ENCODE assay signal across 16 cellular contexts in genomic region chr1:226967665-226968064, GRCh38. TPM values are rescaled to one million over a fixed set of nuclear protein-coding genes. Genes with fewer than 3 reads are reported as not detected.
A peak's percentile ranks its signal among the peaks of the same experiment; 100 is the strongest.
DNase-seq lines count a peak whose midpoint lies in the region; ATAC-seq, FAIRE-seq and TF ChIP-seq lines count a peak whose summit lies in the region.
"Had no signal": no experiment of that assay in that cellular context is flagged by ENCODE, and none has a peak within 500 bp of the region (broad histone marks: within the 10 kb centered on the region; RNA-seq: fewer than 3 reads in every experiment).

No MANE protein-coding gene starts in this region.

- no peak overlapping the region for H3K9ac ChIP-seq in IMR-90 (ENCODE audit: low read depth, low read length)
- H3K9ac ChIP-seq in colonic mucosa (ENCODE audit: low read depth in 2 of 2, low read length in 2 of 2), result no peak overlapping the region

- no peak overlapping the region for H3K4me2 ChIP-seq in IMR-90 (ENCODE audit: low read depth, low read length)

- no peak overlapping the region for H2BK15ac ChIP-seq in IMR-90 (ENCODE audit: low read depth, low read length)

- no peak overlapping the region for H3K27ac Mint-ChIP-seq in nephron progenitor cell
- H3K27ac Mint-ChIP-seq: activated CD8-positive, alpha-beta memory T cell treated with anti-CD3 and anti-CD28 coated beads, Interleukin-2, amount 10 ng/mL, durations not matched to agents 7 days and 5 days; stimulated activated naive CD8-positive, alpha-beta T cell treated with anti-CD3 and anti-CD28 coated beads, Interleukin-15, amount 100 ng/mL, for 72 hours had no signal

- no peak overlapping the region for H3K4ac ChIP-seq in IMR-90 (ENCODE audit: low read depth, low read length)

- TF ChIP-seq POLR2A in IMR-90 (IDR thresholded peaks at IDR 0.05; ENCODE audit: low read depth, low read length) (no peak), adrenal gland (IDR thresholded peaks at IDR 0.05) (no peak)

- TF ChIP-seq CTCF in IMR-90 (conservative IDR thresholded peaks at IDR 0.05; ENCODE audit: low read depth, low read length) (no peak), adrenal gland (IDR thresholded peaks at IDR 0.05) (peak in 3 of 6 experiments; percentile 16 to 21 (median 17)), foreskin fibroblast (IDR thresholded peaks at IDR 0.05; ENCODE audit: low read depth, low read length) (no peak), nephron progenitor cell (IDR thresholded peaks at IDR 0.05) (no peak), colonic mucosa (IDR thresholded peaks at IDR 0.05) (no peak), D721Med (IDR thresholded peaks at IDR 0.05; ENCODE audit: insufficient read depth, missing control alignments) (no peak)

- H3K27me3 Mint-ChIP-seq in nephron progenitor cell (ENCODE audit: low read depth, poor library complexity), result peaks cover 6% of the 10 kb centered on the region
- H3K27me3 Mint-ChIP-seq: activated CD8-positive, alpha-beta memory T cell treated with anti-CD3 and anti-CD28 coated beads, Interleukin-2, amount 10 ng/mL, durations not matched to agents 7 days and 5 days; stimulated activated naive CD8-positive, alpha-beta T cell treated with anti-CD3 and anti-CD28 coated beads, Interleukin-15, amount 100 ng/mL, for 72 hours had no signal

- peaks cover 5% of the 10 kb centered on the region for H3K9me3 ChIP-seq in IMR-90 (ENCODE audit: control insufficient read depth, insufficient read depth, low read length)
- no peaks in the 10 kb centered on the region for H3K9me3 ChIP-seq in adrenal gland (replicated peaks in 1 of 3)
- H3K9me3 ChIP-seq in colonic mucosa, result no peaks in the 10 kb centered on the region

- H3K9me1 ChIP-seq in IMR-90 (ENCODE audit: insufficient read depth, low read length), result no peaks in the 10 kb centered on the region

- H4K8ac ChIP-seq in IMR-90 (ENCODE audit: low read depth in 2 of 2, low read length in 2 of 2), result no peak overlapping the region

- no CpG with 5 or more reads among the region's 3 CpGs for WGBS in IMR-90 (ENCODE audit: extremely low coverage in 2 of 2, insufficient read length in 1 of 2), 2 experiments
- 33 to 48% (median 47%) methylated on average over 3 of the region's 3 CpGs for WGBS in adrenal gland, 4 donors

- H2BK120ac ChIP-seq in IMR-90 (ENCODE audit: low read depth, low read length), result no peak overlapping the region

- no peaks in the 10 kb centered on the region for H3K4me1 ChIP-seq in IMR-90 (ENCODE audit: control insufficient read depth, insufficient read depth, low read length)
- peaks cover 3 to 25% of the 10 kb centered on the region in 2 donors for H3K4me1 ChIP-seq in adrenal gland (replicated peaks in 1 of 2)
- H3K4me1 ChIP-seq in colonic mucosa, result no peaks in the 10 kb centered on the region

- peak; percentile 66 for DNase-seq in IMR-90
- DNase-seq in adrenal gland, result peak; percentile 73 to 94 (median 90)
- peak; percentile 47 to 75 for DNase-seq in foreskin fibroblast
- peak; percentile 19 for DNase-seq in renal cortical epithelial cell (ENCODE audit: low read depth)
- no peak for DNase-seq in nephron progenitor cell
- DNase-seq in colonic mucosa, result no peak
- no peak for DNase-seq in D721Med (ENCODE audit: insufficient read length, low spot score)
- DNase-seq: activated CD8-positive, alpha-beta memory T cell treated with anti-CD3 and anti-CD28 coated beads, Interleukin-2, amount 10 ng/mL, durations not matched to agents 7 days and 5 days; activated naive CD4-positive, alpha-beta T cell treated with anti-CD3 and anti-CD28 coated beads, Interleukin-2, amount 50 U/mL, for 16 hours; foreskin melanocyte; kidney; NCI-H1436; NCI-H774; stimulated activated naive CD8-positive, alpha-beta T cell treated with anti-CD3 and anti-CD28 coated beads, Interleukin-15, amount 100 ng/mL, for 72 hours; WERI-Rb-1 had no signal

- dilution Hi-C loops in IMR-90 (cut with HindIII; ENCODE audit: low sequenced_read_pairs, unreplicated experiment), result no loop called here

- H3K36me3 ChIP-seq in IMR-90 (ENCODE audit: control insufficient read depth, insufficient read depth, low read length) (peaks cover 1% of the 10 kb centered on the region; the same call in 1 of the 2 replicates), adrenal gland (replicated peaks in 1 of 2) (peaks cover 0 to 58% of the 10 kb centered on the region in 2 donors), colonic mucosa (peaks cover 13% of the 10 kb centered on the region)
- H3K36me3 ChIP-seq: WERI-Rb-1 had no signal

- no peak overlapping the region for H3K18ac ChIP-seq in IMR-90 (ENCODE audit: low read depth, low read length)

- H2BK20ac ChIP-seq in IMR-90 (ENCODE audit: low read depth, low read length), result no peak overlapping the region

- H3K14ac ChIP-seq in IMR-90 (replicated peaks; ENCODE audit: low read depth, low read length), result no peak overlapping the region

- ATAC-seq in IMR-90 (ENCODE audit: low read depth), result no peak
- ATAC-seq: activated CD8-positive, alpha-beta memory T cell treated with anti-CD3 and anti-CD28 coated beads, Interleukin-2, amount 10 ng/mL, durations not matched to agents 7 days and 5 days; stimulated activated naive CD8-positive, alpha-beta T cell treated with anti-CD3 and anti-CD28 coated beads, Interleukin-15, amount 100 ng/mL, for 72 hours had no signal

- H2AK9ac ChIP-seq in IMR-90 (replicated peaks; ENCODE audit: low read depth, low read length, poor library complexity), result peak overlapping the region; percentile 39

- no peak overlapping the region for H4K5ac ChIP-seq in IMR-90 (ENCODE audit: low read depth, low read length)

- no peak overlapping the region for H3K56ac ChIP-seq in IMR-90 (ENCODE audit: extremely low read depth, insufficient read depth, low read length)

- no TSS peak for BruUV-seq in IMR-90 (replicated peaks; lab: Mats Ljungman, UMichigan)

- H3K4me1 Mint-ChIP-seq in nephron progenitor cell, result peaks cover 5% of the 10 kb centered on the region
- H3K4me1 Mint-ChIP-seq: activated CD8-positive, alpha-beta memory T cell treated with anti-CD3 and anti-CD28 coated beads, Interleukin-2, amount 10 ng/mL, durations not matched to agents 7 days and 5 days had no signal

- no peaks in the 10 kb centered on the region for H3K79me1 ChIP-seq in IMR-90 (ENCODE audit: low read depth in 1 of 2, low read length in 2 of 2)

- no peak overlapping the region for H2AFZ ChIP-seq in IMR-90 (replicated peaks; ENCODE audit: low read length, poor library complexity)

- H2AK5ac ChIP-seq in IMR-90 (ENCODE audit: low read depth, low read length), result no peak overlapping the region

- no peak overlapping the region for H3K27ac ChIP-seq in IMR-90 (ENCODE audit: insufficient read depth, low read length)
- H3K27ac ChIP-seq in adrenal gland, result peak overlapping the region in 4 of 5 donors; percentile 13 to 79 (median 48)
- no peak overlapping the region for H3K27ac ChIP-seq in colonic mucosa
- H3K27ac ChIP-seq: coronary artery, WERI-Rb-1 had no signal

- no peak for TF ChIP-seq RAD21 in IMR-90 (IDR thresholded peaks at IDR 0.05; ENCODE audit: low read length)

- POLR2A ChIA-PET in IMR-90 (lab: Charles Lee; ENCODE audit: unreplicated experiment), result no interaction called here

- H3K9me3 Mint-ChIP-seq in nephron progenitor cell, result peaks cover 19% of the 10 kb centered on the region

- no peak overlapping the region for H2BK5ac ChIP-seq in IMR-90 (ENCODE audit: low read depth, low read length, poor library complexity, severe bottlenecking)

- H4K91ac ChIP-seq in IMR-90 (ENCODE audit: insufficient read depth, low read depth, low read length), result no peak overlapping the region

- no peak overlapping the region for H3K23ac ChIP-seq in IMR-90 (ENCODE audit: low read depth, low read length)

- CTCF ChIA-PET in IMR-90 (lab: Yijun Ruan, JAX), result no interaction called here

- intact Hi-C loops in IMR-90 (cut with micrococcal nuclease), result loop anchor here (10.0 kb wide), 1 partner anchor 63 kb away; no protein-coding TSS in a partner anchor
- intact Hi-C loops in adrenal gland (cut with DNase I), result no loop called here
- intact Hi-C loops in colonic mucosa (cut with DNase I), result no loop called here

- in situ Hi-C loops in IMR-90 (cut with MboI; ENCODE audit: low sequenced_read_pairs), result no loop called here

- H3K4me3 ChIP-seq in IMR-90 (ENCODE audit: insufficient read depth, low read depth, low read length) (no peak overlapping the region), adrenal gland (no peak overlapping the region), foreskin fibroblast (ENCODE audit: low read depth in 1 of 2, low read length in 2 of 2) (no peak overlapping the region), colonic mucosa (no peak overlapping the region)
- H3K4me3 ChIP-seq: coronary artery had no signal

- H3K27me3 ChIP-seq in IMR-90 (ENCODE audit: control insufficient read depth, insufficient read depth, low read length), result no peaks in the 10 kb centered on the region
- no peaks in the 10 kb centered on the region for H3K27me3 ChIP-seq in adrenal gland
- no peaks in the 10 kb centered on the region for H3K27me3 ChIP-seq in colonic mucosa

- peaks cover 53% of the 10 kb centered on the region for H3K36me3 Mint-ChIP-seq in nephron progenitor cell (ENCODE audit: low read depth)

- FAIRE-seq in D721Med (lab: Jason Lieb, UNC), result no peak
- FAIRE-seq: kidney had no signal

- no peaks in the 10 kb centered on the region for H4K20me1 ChIP-seq in IMR-90 (ENCODE audit: insufficient read depth, low read length)

- no peak overlapping the region for H3K4me3 Mint-ChIP-seq in nephron progenitor cell
- H3K4me3 Mint-ChIP-seq: activated CD8-positive, alpha-beta memory T cell treated with anti-CD3 and anti-CD28 coated beads, Interleukin-2, amount 10 ng/mL, durations not matched to agents 7 days and 5 days; stimulated activated naive CD8-positive, alpha-beta T cell treated with anti-CD3 and anti-CD28 coated beads, Interleukin-15, amount 100 ng/mL, for 72 hours had no signal

TF ChIP-seq in IMR-90, 13 proteins besides CTCF, POLR2A, EP300 and RAD21 (continues in another document):
- TF ChIP-seq SMC3 (IDR thresholded peaks at IDR 0.05; ENCODE audit: low read depth, low read length) (no peak), CEBPB (IDR thresholded peaks at IDR 0.05; ENCODE audit: low read depth, low read length) (peak; percentile 61; the same call in 1 of the 2 replicates), RFX5 (IDR thresholded peaks at IDR 0.05; ENCODE audit: low read depth, low read length) (no peak), RCOR1 (IDR thresholded peaks at IDR 0.05; ENCODE audit: insufficient replicate concordance, low read length) (no peak), MAFK (IDR thresholded peaks at IDR 0.05; ENCODE audit: low read depth, low read length) (no peak)

RNA-seq across cellular contexts. Expression of gene COQ8A, which starts 27.6 kb away (rescaled TPM):
- 3.3 and 3.8 TPM in 2 replicates for total RNA-seq in IMR-90 (2012; rRNA removed)
- polyA plus RNA-seq in IMR-90 (2012; rRNA removed), result 5.8 and 6.1 TPM in 2 replicates
- polyA plus RNA-seq in IMR-90 (2012; cell fraction: cytosol; rRNA removed), result 4.5 and 6.1 TPM in 2 replicates
- 13.1 and 19.4 TPM in 2 replicates for polyA plus RNA-seq in IMR-90 (2012; cell fraction: nucleus; rRNA removed; ENCODE audit: low replicate concordance)
- total RNA-seq in adrenal gland, result 100 to 1,000 TPM in 7 of 8 donors, 10 to 100 TPM in 1; 30.1 to 990 (median 609) TPM
- polyA plus RNA-seq in adrenal gland, result 100 to 1,000 TPM in 2 of 3 donors, 10 to 100 TPM in 1; 33.8 to 453 (median 261) TPM
- 4.7 and 16.4 TPM in 2 replicates for total RNA-seq in renal cortical epithelial cell
- total RNA-seq in colonic mucosa, result 10 to 100 TPM; 56.3 to 58.1 TPM

Comparison
In these comparisons a context has a peak if more than half of its experiments do, and no peak if none do; other contexts are left out.
1. DNase-seq: peak in IMR-90 (single experiment), adrenal gland (7 of 7), foreskin fibroblast (2 of 2) and renal cortical epithelial cell (single experiment); none in nephron progenitor cell (single experiment), colonic mucosa (single experiment) and D721Med (single experiment).
2. H3K27ac ChIP-seq: peak in adrenal gland (4 of 5); none in IMR-90 (single experiment) and colonic mucosa (single experiment).